Comparison of ENCODE assay signal across 27 cellular contexts in the genomic region with DNA sequence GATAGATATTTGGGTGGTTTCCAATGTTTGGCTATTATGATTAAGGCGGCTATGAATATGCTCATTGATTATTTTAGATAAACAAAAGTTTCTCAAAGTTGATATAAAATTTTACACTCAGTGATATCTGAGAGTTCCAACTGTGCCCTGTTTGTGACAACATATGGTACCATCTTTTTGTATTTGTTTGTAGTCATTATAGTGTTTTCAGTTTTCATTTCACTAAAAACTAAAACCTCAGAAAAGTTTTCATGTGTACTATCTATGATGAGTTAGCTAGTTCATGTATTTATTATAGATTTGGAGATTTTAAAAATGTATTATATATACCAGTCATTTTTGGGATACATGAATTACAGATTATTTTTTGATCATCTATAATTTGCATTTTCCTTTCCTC.
"Had no signal": no experiment of that assay in that cellular context is flagged by ENCODE, and none has a peak within 500 bp of the region (broad histone marks: within the 10 kb centered on the region; RNA-seq: fewer than 3 reads in every experiment).

No MANE protein-coding gene starts in this region.

- FAIRE-seq: urothelium cell line had no signal

- H3K4me3 ChIP-seq: stomach, suprapubic skin, testis, thoracic aorta, thyroid gland, tibial artery, tibial nerve, transverse colon, upper lobe of left lung, upper lobe of right lung, uterus, vagina had no signal

- DNase-seq: stimulated activated CD4-positive, alpha-beta T cell treated with anti-CD3 and anti-CD28 coated beads, Interleukin-2, amount 100 ng/mL, for 48 hours; stimulated activated CD4-positive, alpha-beta T cell treated with anti-CD3 and anti-CD28 coated beads, Interleukin-4, amount 100 ng/mL, for 1 hour; stimulated activated CD4-positive, alpha-beta T cell treated with anti-CD3 and anti-CD28 coated beads, Interleukin-4, amount 100 ng/mL, for 24 hours; stimulated activated CD4-positive, alpha-beta T cell treated with anti-CD3 and anti-CD28 coated beads, Interleukin-4, amount 100 ng/mL, for 4 hours; stimulated activated CD8-positive, alpha-beta memory T cell treated with anti-CD3 and anti-CD28 coated beads, Interleukin-4, amount 100 ng/mL, for 48 hours; stimulated activated naive B cell treated with anti-CD40 and anti-IgM and Interleukin-4, amounts not matched to agents 10 μg/mL and 1 μg/mL and 100 μg/mL, for 72 hours; stimulated activated naive CD4-positive, alpha-beta T cell; stimulated activated naive CD4-positive, alpha-beta T cell treated with Interleukin-2 at 50 U/mL for 16 hours; stimulated activated naive CD8-positive, alpha-beta T cell treated with anti-CD3 and anti-CD28 coated beads, Interleukin-15, amount 100 ng/mL, for 72 hours; stimulated activated naive CD8-positive, alpha-beta T cell treated with anti-CD3 and anti-CD28 coated beads, Interleukin-15, Interleukin-2, amounts not matched to agents 100 U/mL and 50 U/mL, for 24 hours; stomach; substantia nigra; testis; thyroid gland; tibial artery; transverse colon; trophoblast cell; upper lobe of left lung; upper lobe of right lung; uterus had no signal

- H3K4me1 ChIP-seq: stomach, suprapubic skin, testis, thyroid gland, tibial artery, tibial nerve, transverse colon, upper lobe of left lung, upper lobe of right lung, uterus, vagina had no signal

- H3K9me3 ChIP-seq: stomach, suprapubic skin, testis, thoracic aorta, thyroid gland, tibial artery, tibial nerve, transverse colon, upper lobe of left lung, upper lobe of right lung, uterus, vagina had no signal

- H3K27ac ChIP-seq: stomach, suprapubic skin, testis, thoracic aorta, thyroid gland, tibial artery, tibial nerve, transverse colon, upper lobe of left lung, upper lobe of right lung, uterus, vagina had no signal

- H3K27me3 ChIP-seq: stomach, suprapubic skin, testis, thyroid gland, tibial artery, tibial nerve, transverse colon, upper lobe of left lung, upper lobe of right lung, uterus, vagina had no signal

- ATAC-seq: stimulated activated effector memory CD8-positive, alpha-beta T cell treated with anti-CD3 and anti-CD28 coated beads, Interleukin-12 subunit alpha, Interleukin-12 subunit beta, amount 100 ng/mL, for 72 hours; stimulated activated memory B cell treated with anti-CD40 and anti-IgM and Interleukin-4, amounts not matched to agents 10 μg/mL and 1 μg/mL and 100 μg/mL, for 72 hours; stimulated activated naive B cell treated with anti-CD40 and anti-IgM and Interleukin-4, amounts not matched to agents 10 μg/mL and 1 μg/mL and 100 μg/mL, for 72 hours; stimulated activated naive CD8-positive, alpha-beta T cell treated with anti-CD3 and anti-CD28 coated beads, Interleukin-15, amount 100 ng/mL, for 72 hours; stimulated activated naive CD8-positive, alpha-beta T cell treated with anti-CD3 and anti-CD28 coated beads, Interleukin-15, Interleukin-2, amounts not matched to agents 100 U/mL and 50 U/mL, for 24 hours; upper lobe of right lung had no signal

- H3K36me3 ChIP-seq: stomach, suprapubic skin, thoracic aorta, thyroid gland, tibial artery, tibial nerve, transverse colon, upper lobe of left lung, upper lobe of right lung, uterus, vagina had no signal
